Comparison of ENCODE assay signal across 10 cellular contexts in genomic region chr15:72415304-72415703, GRCh38. TPM values are rescaled to one million over a fixed set of nuclear protein-coding genes. Genes with fewer than 3 reads are reported as not detected.
"Had no signal": no experiment of that assay in that cellular context is flagged by ENCODE, and none has a peak within 500 bp of the region (broad histone marks: within the 10 kb centered on the region; RNA-seq: fewer than 3 reads in every experiment).

No MANE protein-coding gene starts in this region.

- FAIRE-seq: HTR-8/SVneo, K562 had no signal

- H3K4me2 ChIP-seq: KMS-11 had no signal

- H3K9ac ChIP-seq: KMS-11 had no signal

- ATAC-seq: K562 had no signal

- H3K4me1 Mint-ChIP-seq: IgD-negative memory B cell had no signal

- H3K27ac Mint-ChIP-seq: IgD-negative memory B cell had no signal

- H3K36me3 Mint-ChIP-seq: IgD-negative memory B cell had no signal

- H3K27ac ChIP-seq: HL-60, KMS-11 had no signal

- H3K4me3 Mint-ChIP-seq: IgD-negative memory B cell had no signal

- H3K4me3 ChIP-seq: K562 had no signal

- DNase-seq: IMR-90, KBM-7, KG1 had no signal

RNA-seq across cellular contexts. Expression of gene TMEM202, which starts 17.2 kb away (rescaled TPM):
- total RNA-seq: HT-29, HT1080, IMR-90, K562 had no signal
- polyA plus RNA-seq: IgD-negative memory B cell, IMR-90, K562 had no signal
